In the genomic region with DNA sequence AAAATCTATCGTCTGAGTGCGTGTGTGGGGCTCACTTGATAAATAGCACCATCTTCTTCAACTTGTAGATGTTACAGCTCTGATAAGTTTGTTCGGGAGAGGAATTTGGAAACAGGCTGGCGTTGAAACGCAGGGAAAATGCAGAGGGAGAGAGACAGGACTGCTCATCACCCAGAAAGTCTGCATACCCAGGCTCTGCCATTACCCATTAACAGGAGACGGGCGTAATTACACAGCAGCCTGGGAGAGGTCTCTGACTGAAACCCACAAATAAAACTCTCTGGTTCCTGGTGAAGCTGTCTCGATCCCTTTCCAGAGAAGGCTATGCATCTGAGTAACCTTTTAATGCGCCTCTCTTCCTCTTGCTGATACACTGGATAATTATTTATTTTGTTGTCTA, we compare ENCODE assay signal across 20 cellular contexts.
"Had no signal": no experiment of that assay in that cellular context is flagged by ENCODE, and none has a peak within 500 bp of the region (broad histone marks: within the 10 kb centered on the region; RNA-seq: fewer than 3 reads in every experiment).

No MANE protein-coding gene starts in this region.

- H3K4me1 ChIP-seq: heart left ventricle, left ventricle myocardium inferior, pancreas, psoas muscle, tibial artery had no signal

- H3K9me3 Mint-ChIP-seq: activated naive CD8-positive, alpha-beta T cell treated with anti-CD3 and anti-CD28 coated beads, Interleukin-2, amount 50 U/mL, for 24 hours; natural killer cell treated with Interleukin-12 subunit alpha and Interleukin-12 subunit beta and Interleukin-15 and Interleukin-18, amount 100 ng/mL, for 72 hours had no signal

- H3K27ac ChIP-seq: heart left ventricle, left ventricle myocardium inferior, neutrophil, pancreas, psoas muscle, tibial artery had no signal

- H3K27me3 Mint-ChIP-seq: activated B cell treated with CpG ODN at 0.5 μM for 24 hours; activated CD4-positive, alpha-beta T cell treated with anti-CD3 and anti-CD28 coated beads for 36 hours; activated naive CD8-positive, alpha-beta T cell treated with anti-CD3 and anti-CD28 coated beads, Interleukin-2, amount 50 U/mL, for 24 hours had no signal

- H3K4me3 ChIP-seq: heart left ventricle, left ventricle myocardium inferior, pancreas, psoas muscle, tibial artery had no signal

- H3K36me3 Mint-ChIP-seq: natural killer cell treated with Interleukin-12 subunit alpha and Interleukin-12 subunit beta and Interleukin-15 and Interleukin-18, amount 100 ng/mL, for 72 hours had no signal

- DNase-seq: activated B cell treated with CpG ODN at 0.5 μM for 24 hours; activated CD4-positive, alpha-beta T cell treated with anti-CD3 and anti-CD28 coated beads for 36 hours; activated CD4-positive, alpha-beta T cell treated with anti-CD3 and anti-CD28 coated beads, Interleukin-2, amount 50 U/mL, for 48 hours; activated CD8-positive, alpha-beta memory T cell treated with anti-CD3 and anti-CD28 coated beads, Interleukin-2, amount 50 U/mL, for 48 hours; activated naive CD4-positive, alpha-beta T cell treated with anti-CD3 and anti-CD28 coated beads, Interleukin-2, amount 50 U/mL, for 16 hours; activated naive CD8-positive, alpha-beta T cell treated with anti-CD3 and anti-CD28 coated beads, Interleukin-2, amount 50 U/mL, for 24 hours; activated T-cell treated with anti-CD3 and anti-CD28 coated beads, Interleukin-2, amount 50 U/mL, for 48 hours; heart left ventricle; kidney; left ventricle myocardium inferior; midbrain; pancreas; psoas muscle; right cardiac atrium; stimulated activated CD4-positive, alpha-beta T cell treated with anti-CD3 and anti-CD28 coated beads, Interleukin-1b, Interleukin-23, amount 100 ng/mL, for 48 hours; T1000; tibial artery had no signal

- H3K9me3 ChIP-seq: heart left ventricle, left ventricle myocardium inferior, neutrophil, pancreas, psoas muscle, tibial artery had no signal

- H3K36me3 ChIP-seq: heart left ventricle, left ventricle myocardium inferior, neutrophil, pancreas, tibial artery had no signal

- H3K4me3 Mint-ChIP-seq: activated B cell treated with CpG ODN at 0.5 μM for 24 hours; activated CD4-positive, alpha-beta T cell treated with anti-CD3 and anti-CD28 coated beads for 36 hours; activated naive CD8-positive, alpha-beta T cell treated with anti-CD3 and anti-CD28 coated beads, Interleukin-2, amount 50 U/mL, for 24 hours; natural killer cell treated with Interleukin-12 subunit alpha and Interleukin-12 subunit beta and Interleukin-15 and Interleukin-18, amount 100 ng/mL, for 72 hours; stimulated activated naive CD8-positive, alpha-beta T cell treated with anti-CD3 and anti-CD28 coated beads, Interleukin-15, Interleukin-2, amounts not matched to agents 100 ng/mL and 50 ng/mL, for 24 hours had no signal

- H3K27ac Mint-ChIP-seq: activated B cell treated with CpG ODN at 0.5 μM for 24 hours; activated CD4-positive, alpha-beta T cell treated with anti-CD3 and anti-CD28 coated beads for 36 hours; activated naive CD8-positive, alpha-beta T cell treated with anti-CD3 and anti-CD28 coated beads, Interleukin-2, amount 50 U/mL, for 24 hours; natural killer cell treated with Interleukin-12 subunit alpha and Interleukin-12 subunit beta and Interleukin-15 and Interleukin-18, amount 100 ng/mL, for 72 hours; stimulated activated naive CD8-positive, alpha-beta T cell treated with anti-CD3 and anti-CD28 coated beads, Interleukin-15, Interleukin-2, amounts not matched to agents 100 ng/mL and 50 ng/mL, for 24 hours had no signal

- H3K27me3 ChIP-seq: neutrophil, pancreas had no signal

- H3K4me1 Mint-ChIP-seq: activated B cell treated with CpG ODN at 0.5 μM for 24 hours; activated CD4-positive, alpha-beta T cell treated with anti-CD3 and anti-CD28 coated beads for 36 hours; activated naive CD8-positive, alpha-beta T cell treated with anti-CD3 and anti-CD28 coated beads, Interleukin-2, amount 50 U/mL, for 24 hours had no signal
